ENCODE assay signal across 1 cellular context in genomic region chr19:39502640-39503417, GRCh38.
TF ChIP-seq lines count a peak whose summit lies in the region.

No MANE protein-coding gene starts in this region.

TF ChIP-seq in HepG2, 621 proteins besides CTCF, POLR2A, EP300 and RAD21 (continued from another document and continues in another):
- TF ChIP-seq CEBPZ (IDR thresholded peaks at IDR 0.05; ENCODE audit: low read length) (no peak), ZNF350 (CRISPR knock-in tag; IDR thresholded peaks at IDR 0.05; ENCODE audit: borderline replicate concordance, low read depth) (no peak), RORA (CRISPR knock-in tag; IDR thresholded peaks at IDR 0.05) (0 out of 2 replicates have a peak, but pooled peaks have one; percentile 51), NR2C2 (CRISPR knock-in tag; IDR thresholded peaks at IDR 0.05; ENCODE audit: borderline replicate concordance) (peak; percentile 49), MAX (IDR thresholded peaks at IDR 0.05) (peak; percentile 99), ZNF790 (CRISPR knock-in tag; IDR thresholded peaks at IDR 0.05; ENCODE audit: borderline replicate concordance) (peak; percentile 99; the same call in 1 of the 2 replicates), ZNF720 (CRISPR knock-in tag; IDR thresholded peaks at IDR 0.05) (no peak), ZFY (CRISPR knock-in tag; IDR thresholded peaks at IDR 0.05) (peak; percentile 90), ZFYVE20 (CRISPR knock-in tag; IDR thresholded peaks at IDR 0.05; ENCODE audit: borderline replicate concordance, low read depth) (peak; percentile 99), ZNF687 (CRISPR knock-in tag; IDR thresholded peaks at IDR 0.05) (peak; percentile 99), SIX1 (CRISPR knock-in tag; IDR thresholded peaks at IDR 0.05; ENCODE audit: borderline replicate concordance) (no peak), ZNF460 (CRISPR knock-in tag; IDR thresholded peaks at IDR 0.05; ENCODE audit: borderline replicate concordance) (no peak), JUNB (CRISPR knock-in tag; IDR thresholded peaks at IDR 0.05; ENCODE audit: borderline replicate concordance) (peak; percentile 90), ZNF24 (IDR thresholded peaks at IDR 0.05) (no peak), ZNF580 (CRISPR knock-in tag; IDR thresholded peaks at IDR 0.05; ENCODE audit: borderline replicate concordance, low read depth) (peak; percentile 92; the same call in 1 of the 2 replicates), ZFP36L2 (CRISPR knock-in tag; IDR thresholded peaks at IDR 0.05) (no peak), SOX6 (IDR thresholded peaks at IDR 0.05) (no peak), SOX6 (CRISPR knock-in tag; IDR thresholded peaks at IDR 0.05) (peak; percentile 12; the same call in 1 of the 2 replicates), RNF2 (conservative IDR thresholded peaks at IDR 0.05; ENCODE audit: low read depth) (peak; percentile 99), ZNF598 (CRISPR knock-in tag; IDR thresholded peaks at IDR 0.05; ENCODE audit: borderline replicate concordance) (peak; percentile 94), NFYC (CRISPR knock-in tag; IDR thresholded peaks at IDR 0.05) (peak; percentile 53), PTBP1 (IDR thresholded peaks at IDR 0.05; ENCODE audit: low read depth, low read length, poor library complexity, severe bottlenecking) (no peak), ZNF709 (CRISPR knock-in tag; IDR thresholded peaks at IDR 0.05) (peak; percentile 99), NCOA2 (CRISPR knock-in tag; IDR thresholded peaks at IDR 0.05) (peak; percentile 65; the same call in 1 of the 2 replicates), NR1H2 (CRISPR knock-in tag; IDR thresholded peaks at IDR 0.05; ENCODE audit: borderline replicate concordance, low read depth) (peak; percentile 97), ZNF737 (CRISPR knock-in tag; IDR thresholded peaks at IDR 0.05; ENCODE audit: borderline replicate concordance) (peak; percentile 90), HNF4G (IDR thresholded peaks at IDR 0.05; ENCODE audit: borderline replicate concordance, low read depth, low read length) (no peak), HNF4G (CRISPR knock-in tag; IDR thresholded peaks at IDR 0.05; ENCODE audit: borderline replicate concordance, low read depth) (peak; percentile 48; the same call in 1 of the 2 replicates), MTF1 (CRISPR knock-in tag; IDR thresholded peaks at IDR 0.05) (peak; percentile 93), ZSCAN22 (CRISPR knock-in tag; IDR thresholded peaks at IDR 0.05) (peak; percentile 88; the same call in 1 of the 2 replicates), HDAC6 (IDR thresholded peaks at IDR 0.05; ENCODE audit: low read depth, low read length) (no peak), SRF (IDR thresholded peaks at IDR 0.05; ENCODE audit: low read depth, low read length) (no peak), POGZ (CRISPR knock-in tag; IDR thresholded peaks at IDR 0.05) (no peak), FOXC1 (CRISPR knock-in tag; IDR thresholded peaks at IDR 0.05; ENCODE audit: borderline replicate concordance) (peak; percentile 98; the same call in 1 of the 2 replicates), ATF3 (CRISPR knock-in tag; IDR thresholded peaks at IDR 0.05) (peak; percentile 52; the same call in 1 of the 2 replicates), CREB1 (IDR thresholded peaks at IDR 0.05) (no peak), CREB1 (CRISPR knock-in tag; IDR thresholded peaks at IDR 0.05) (no peak), MEIS1 (CRISPR knock-in tag; IDR thresholded peaks at IDR 0.05; ENCODE audit: borderline replicate concordance) (peak; percentile 68; the same call in 1 of the 2 replicates), CC2D1A (CRISPR knock-in tag; IDR thresholded peaks at IDR 0.05) (no peak), CEBPB (IDR thresholded peaks at IDR 0.05; ENCODE audit: borderline replicate concordance, low read depth, low read length) (no peak), SP5 (CRISPR knock-in tag; IDR thresholded peaks at IDR 0.05; ENCODE audit: borderline replicate concordance, low read depth) (no peak), HOXD1 (CRISPR knock-in tag; IDR thresholded peaks at IDR 0.05) (peak; percentile 79)
- TF ChIP-seq, protein P1, sequence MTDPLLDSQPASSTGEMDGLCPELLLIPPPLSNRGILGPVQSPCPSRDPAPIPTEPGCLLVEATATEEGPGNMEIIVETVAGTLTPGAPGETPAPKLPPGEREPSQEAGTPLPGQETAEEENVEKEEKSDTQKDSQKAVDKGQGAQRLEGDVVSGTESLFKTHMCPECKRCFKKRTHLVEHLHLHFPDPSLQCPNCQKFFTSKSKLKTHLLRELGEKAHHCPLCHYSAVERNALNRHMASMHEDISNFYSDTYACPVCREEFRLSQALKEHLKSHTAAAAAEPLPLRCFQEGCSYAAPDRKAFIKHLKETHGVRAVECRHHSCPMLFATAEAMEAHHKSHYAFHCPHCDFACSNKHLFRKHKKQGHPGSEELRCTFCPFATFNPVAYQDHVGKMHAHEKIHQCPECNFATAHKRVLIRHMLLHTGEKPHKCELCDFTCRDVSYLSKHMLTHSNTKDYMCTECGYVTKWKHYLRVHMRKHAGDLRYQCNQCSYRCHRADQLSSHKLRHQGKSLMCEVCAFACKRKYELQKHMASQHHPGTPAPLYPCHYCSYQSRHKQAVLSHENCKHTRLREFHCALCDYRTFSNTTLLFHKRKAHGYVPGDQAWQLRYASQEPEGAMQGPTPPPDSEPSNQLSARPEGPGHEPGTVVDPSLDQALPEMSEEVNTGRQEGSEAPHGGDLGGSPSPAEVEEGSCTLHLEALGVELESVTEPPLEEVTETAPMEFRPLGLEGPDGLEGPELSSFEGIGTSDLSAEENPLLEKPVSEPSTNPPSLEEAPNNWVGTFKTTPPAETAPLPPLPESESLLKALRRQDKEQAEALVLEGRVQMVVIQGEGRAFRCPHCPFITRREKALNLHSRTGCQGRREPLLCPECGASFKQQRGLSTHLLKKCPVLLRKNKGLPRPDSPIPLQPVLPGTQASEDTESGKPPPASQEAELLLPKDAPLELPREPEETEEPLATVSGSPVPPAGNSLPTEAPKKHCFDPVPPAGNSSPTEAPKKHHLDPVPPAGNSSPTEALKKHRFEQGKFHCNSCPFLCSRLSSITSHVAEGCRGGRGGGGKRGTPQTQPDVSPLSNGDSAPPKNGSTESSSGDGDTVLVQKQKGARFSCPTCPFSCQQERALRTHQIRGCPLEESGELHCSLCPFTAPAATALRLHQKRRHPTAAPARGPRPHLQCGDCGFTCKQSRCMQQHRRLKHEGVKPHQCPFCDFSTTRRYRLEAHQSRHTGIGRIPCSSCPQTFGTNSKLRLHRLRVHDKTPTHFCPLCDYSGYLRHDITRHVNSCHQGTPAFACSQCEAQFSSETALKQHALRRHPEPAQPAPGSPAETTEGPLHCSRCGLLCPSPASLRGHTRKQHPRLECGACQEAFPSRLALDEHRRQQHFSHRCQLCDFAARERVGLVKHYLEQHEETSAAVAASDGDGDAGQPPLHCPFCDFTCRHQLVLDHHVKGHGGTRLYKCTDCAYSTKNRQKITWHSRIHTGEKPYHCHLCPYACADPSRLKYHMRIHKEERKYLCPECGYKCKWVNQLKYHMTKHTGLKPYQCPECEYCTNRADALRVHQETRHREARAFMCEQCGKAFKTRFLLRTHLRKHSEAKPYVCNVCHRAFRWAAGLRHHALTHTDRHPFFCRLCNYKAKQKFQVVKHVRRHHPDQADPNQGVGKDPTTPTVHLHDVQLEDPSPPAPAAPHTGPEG (CRISPR knock-in tag; IDR thresholded peaks at IDR 0.05): peak; percentile 95
- TF ChIP-seq, protein P2, sequence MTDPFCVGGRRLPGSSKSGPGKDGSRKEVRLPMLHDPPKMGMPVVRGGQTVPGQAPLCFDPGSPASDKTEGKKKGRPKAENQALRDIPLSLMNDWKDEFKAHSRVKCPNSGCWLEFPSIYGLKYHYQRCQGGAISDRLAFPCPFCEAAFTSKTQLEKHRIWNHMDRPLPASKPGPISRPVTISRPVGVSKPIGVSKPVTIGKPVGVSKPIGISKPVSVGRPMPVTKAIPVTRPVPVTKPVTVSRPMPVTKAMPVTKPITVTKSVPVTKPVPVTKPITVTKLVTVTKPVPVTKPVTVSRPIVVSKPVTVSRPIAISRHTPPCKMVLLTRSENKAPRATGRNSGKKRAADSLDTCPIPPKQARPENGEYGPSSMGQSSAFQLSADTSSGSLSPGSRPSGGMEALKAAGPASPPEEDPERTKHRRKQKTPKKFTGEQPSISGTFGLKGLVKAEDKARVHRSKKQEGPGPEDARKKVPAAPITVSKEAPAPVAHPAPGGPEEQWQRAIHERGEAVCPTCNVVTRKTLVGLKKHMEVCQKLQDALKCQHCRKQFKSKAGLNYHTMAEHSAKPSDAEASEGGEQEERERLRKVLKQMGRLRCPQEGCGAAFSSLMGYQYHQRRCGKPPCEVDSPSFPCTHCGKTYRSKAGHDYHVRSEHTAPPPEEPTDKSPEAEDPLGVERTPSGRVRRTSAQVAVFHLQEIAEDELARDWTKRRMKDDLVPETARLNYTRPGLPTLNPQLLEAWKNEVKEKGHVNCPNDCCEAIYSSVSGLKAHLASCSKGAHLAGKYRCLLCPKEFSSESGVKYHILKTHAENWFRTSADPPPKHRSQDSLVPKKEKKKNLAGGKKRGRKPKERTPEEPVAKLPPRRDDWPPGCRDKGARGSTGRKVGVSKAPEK (CRISPR knock-in tag; IDR thresholded peaks at IDR 0.05; ENCODE audit: borderline replicate concordance): no peak
